Comparison of ENCODE assay signal across 1 cellular context in genomic region chr15:92881838-92882696, GRCh38.
TF ChIP-seq lines count a peak whose summit lies in the region.

No MANE protein-coding gene starts in this region.

TF ChIP-seq in HepG2, 621 proteins besides CTCF, POLR2A, EP300 and RAD21 (continued from another document and continues in another):
- TF ChIP-seq WIZ (CRISPR knock-in tag; IDR thresholded peaks at IDR 0.05) (no peak; the same call in 1 of the 2 replicates), ZNF678 (CRISPR knock-in tag; IDR thresholded peaks at IDR 0.05) (no peak), SALL1 (CRISPR knock-in tag; IDR thresholded peaks at IDR 0.05) (peak; percentile 47; the same call in 1 of the 2 replicates), ZBTB33 (CRISPR knock-in tag; IDR thresholded peaks at IDR 0.05) (peak; percentile 30; the same call in 1 of the 2 replicates), NONO (IDR thresholded peaks at IDR 0.05) (no peak), NONO (CRISPR knock-in tag; conservative IDR thresholded peaks at IDR 0.05) (no peak), ZNF503 (CRISPR knock-in tag; IDR thresholded peaks at IDR 0.05) (0 out of 2 replicates have a peak, but pooled peaks have one; percentile 3), ZBTB2 (CRISPR knock-in tag; IDR thresholded peaks at IDR 0.05; ENCODE audit: low read depth) (no peak), ZNF484 (CRISPR knock-in tag; IDR thresholded peaks at IDR 0.05; ENCODE audit: borderline replicate concordance, low read depth) (no peak), UBTF (CRISPR knock-in tag; IDR thresholded peaks at IDR 0.05) (peak; percentile 51), ZNF879 (CRISPR knock-in tag; IDR thresholded peaks at IDR 0.05) (peak; percentile 74; the same call in 1 of the 2 replicates), TBL1XR1 (IDR thresholded peaks at IDR 0.05; ENCODE audit: borderline replicate concordance, low read length, partially characterized antibody) (peak; percentile 65), ZBTB46 (CRISPR knock-in tag; IDR thresholded peaks at IDR 0.05; ENCODE audit: borderline replicate concordance) (no peak), ZNF766 (CRISPR knock-in tag; IDR thresholded peaks at IDR 0.05; ENCODE audit: borderline replicate concordance) (peak; percentile 24; the same call in 1 of the 2 replicates), ATF2 (CRISPR knock-in tag; IDR thresholded peaks at IDR 0.05) (peak; percentile 45), SPEN (CRISPR knock-in tag; IDR thresholded peaks at IDR 0.05; ENCODE audit: low read depth) (no peak; the same call in 1 of the 2 replicates), ZNF441 (CRISPR knock-in tag; IDR thresholded peaks at IDR 0.05; ENCODE audit: borderline replicate concordance) (peak; percentile 82; the same call in 1 of the 2 replicates), SNAPC4 (CRISPR knock-in tag; IDR thresholded peaks at IDR 0.05) (no peak), THAP11 (CRISPR knock-in tag; IDR thresholded peaks at IDR 0.05) (peak; percentile 11; the same call in 1 of the 2 replicates), ZNF800 (CRISPR knock-in tag; IDR thresholded peaks at IDR 0.05) (no peak), POLR2AphosphoS5 (IDR thresholded peaks at IDR 0.05; ENCODE audit: low read depth, low read length) (peak; percentile 99), POLR2AphosphoS2 (IDR thresholded peaks at IDR 0.05; ENCODE audit: low read depth, low read length) (peak; percentile 75; the same call in 1 of the 2 replicates), KDM5A (IDR thresholded peaks at IDR 0.05; ENCODE audit: borderline replicate concordance, low read length) (peak; percentile 57; the same call in 1 of the 2 replicates), ZNF563 (CRISPR knock-in tag; IDR thresholded peaks at IDR 0.05) (no peak), ZNF225 (CRISPR knock-in tag; IDR thresholded peaks at IDR 0.05) (no peak; the same call in 1 of the 2 replicates), TCF12 (IDR thresholded peaks at IDR 0.05) (no peak), TCF12 (CRISPR knock-in tag; IDR thresholded peaks at IDR 0.05) (no peak)
- TF ChIP-seq, protein P1, sequence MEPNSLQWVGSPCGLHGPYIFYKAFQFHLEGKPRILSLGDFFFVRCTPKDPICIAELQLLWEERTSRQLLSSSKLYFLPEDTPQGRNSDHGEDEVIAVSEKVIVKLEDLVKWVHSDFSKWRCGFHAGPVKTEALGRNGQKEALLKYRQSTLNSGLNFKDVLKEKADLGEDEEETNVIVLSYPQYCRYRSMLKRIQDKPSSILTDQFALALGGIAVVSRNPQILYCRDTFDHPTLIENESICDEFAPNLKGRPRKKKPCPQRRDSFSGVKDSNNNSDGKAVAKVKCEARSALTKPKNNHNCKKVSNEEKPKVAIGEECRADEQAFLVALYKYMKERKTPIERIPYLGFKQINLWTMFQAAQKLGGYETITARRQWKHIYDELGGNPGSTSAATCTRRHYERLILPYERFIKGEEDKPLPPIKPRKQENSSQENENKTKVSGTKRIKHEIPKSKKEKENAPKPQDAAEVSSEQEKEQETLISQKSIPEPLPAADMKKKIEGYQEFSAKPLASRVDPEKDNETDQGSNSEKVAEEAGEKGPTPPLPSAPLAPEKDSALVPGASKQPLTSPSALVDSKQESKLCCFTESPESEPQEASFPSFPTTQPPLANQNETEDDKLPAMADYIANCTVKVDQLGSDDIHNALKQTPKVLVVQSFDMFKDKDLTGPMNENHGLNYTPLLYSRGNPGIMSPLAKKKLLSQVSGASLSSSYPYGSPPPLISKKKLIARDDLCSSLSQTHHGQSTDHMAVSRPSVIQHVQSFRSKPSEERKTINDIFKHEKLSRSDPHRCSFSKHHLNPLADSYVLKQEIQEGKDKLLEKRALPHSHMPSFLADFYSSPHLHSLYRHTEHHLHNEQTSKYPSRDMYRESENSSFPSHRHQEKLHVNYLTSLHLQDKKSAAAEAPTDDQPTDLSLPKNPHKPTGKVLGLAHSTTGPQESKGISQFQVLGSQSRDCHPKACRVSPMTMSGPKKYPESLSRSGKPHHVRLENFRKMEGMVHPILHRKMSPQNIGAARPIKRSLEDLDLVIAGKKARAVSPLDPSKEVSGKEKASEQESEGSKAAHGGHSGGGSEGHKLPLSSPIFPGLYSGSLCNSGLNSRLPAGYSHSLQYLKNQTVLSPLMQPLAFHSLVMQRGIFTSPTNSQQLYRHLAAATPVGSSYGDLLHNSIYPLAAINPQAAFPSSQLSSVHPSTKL (CRISPR knock-in tag; IDR thresholded peaks at IDR 0.05), result 0 out of 2 replicates have a peak, but pooled peaks have one; percentile 14
- TF ChIP-seq, protein P2, sequence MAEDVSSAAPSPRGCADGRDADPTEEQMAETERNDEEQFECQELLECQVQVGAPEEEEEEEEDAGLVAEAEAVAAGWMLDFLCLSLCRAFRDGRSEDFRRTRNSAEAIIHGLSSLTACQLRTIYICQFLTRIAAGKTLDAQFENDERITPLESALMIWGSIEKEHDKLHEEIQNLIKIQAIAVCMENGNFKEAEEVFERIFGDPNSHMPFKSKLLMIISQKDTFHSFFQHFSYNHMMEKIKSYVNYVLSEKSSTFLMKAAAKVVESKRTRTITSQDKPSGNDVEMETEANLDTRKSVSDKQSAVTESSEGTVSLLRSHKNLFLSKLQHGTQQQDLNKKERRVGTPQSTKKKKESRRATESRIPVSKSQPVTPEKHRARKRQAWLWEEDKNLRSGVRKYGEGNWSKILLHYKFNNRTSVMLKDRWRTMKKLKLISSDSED (CRISPR knock-in tag; IDR thresholded peaks at IDR 0.05), result no peak
